In genomic region chr2:217788669-217789002, GRCh38 we compare ENCODE assay signal across 16 cellular contexts.
DNase-seq lines count a peak whose midpoint lies in the region; ATAC-seq and TF ChIP-seq lines count a peak whose summit lies in the region.
"Had no signal": no experiment of that assay in that cellular context is flagged by ENCODE, and none has a peak within 500 bp of the region (broad histone marks: within the 10 kb centered on the region; RNA-seq: fewer than 3 reads in every experiment).

No MANE protein-coding gene starts in this region.

- TF ChIP-seq CTCF in ascending aorta (IDR thresholded peaks at IDR 0.05) (no peak), spleen (IDR thresholded peaks at IDR 0.05 in 8 of 11, conservative IDR thresholded peaks at IDR 0.05 in 3 of 11) (no peak)

- no peaks in the 10 kb centered on the region for H3K27me3 Mint-ChIP-seq in T-helper 1 cell treated with Interleukin-12 subunit alpha and Interleukin-12 subunit beta and Interleukin-4 antibody, amounts not matched to agents 30 μg/mL and 1 μg/mL, for 36 hours (ENCODE audit: low read depth)
- H3K27me3 Mint-ChIP-seq in naive thymus-derived CD4-positive, alpha-beta T cell: peaks cover 0 to 4% (median 0%) of the 10 kb centered on the region in 5 donors
- H3K27me3 Mint-ChIP-seq: activated CD4-positive, alpha-beta memory T cell treated with anti-CD3 and anti-CD28 coated beads for 36 hours had no signal

- CTCF ChIA-PET in naive thymus-derived CD4-positive, alpha-beta T cell (lab: Charles Lee): interaction anchor here (0.6 to 2.9 kb wide), 10 partner anchors 11 to 565 kb away, joined by 3 to 17 read pairs (median 4); no protein-coding TSS in a partner anchor

- no peak for DNase-seq in T-helper 1 cell
- no peak for DNase-seq in ascending aorta (ENCODE audit: low spot score in 2 of 2)
- DNase-seq in naive thymus-derived CD4-positive, alpha-beta T cell: no peak
- DNase-seq in spleen: no peak
- DNase-seq: NCI-H446 treated with DMSO at 0.1 percent for 48 hours had no signal

- no peak overlapping the region for H3K27ac ChIP-seq in BLaER1 treated with 17β-estradiol and CSF1 and Interleukin-3, amounts not matched to agents 10 nM and 100 nM
- H3K27ac ChIP-seq in ascending aorta: peak overlapping the region; percentile 62 to 66
- no peak overlapping the region for H3K27ac ChIP-seq in naive thymus-derived CD4-positive, alpha-beta T cell (ENCODE audit: low read depth, low read length)
- peak overlapping the region in 2 of 8 donors; percentile 56 to 70 for H3K27ac ChIP-seq in spleen
- H3K27ac ChIP-seq: 22Rv1, parathyroid adenoma, PC-9, WERI-Rb-1 had no signal

- no peaks in the 10 kb centered on the region for H3K36me3 ChIP-seq in BLaER1 treated with 17β-estradiol and CSF1 and Interleukin-3, amounts not matched to agents 10 nM and 100 nM
- H3K36me3 ChIP-seq in ascending aorta: peaks cover 42 to 69% of the 10 kb centered on the region in 2 donors
- H3K36me3 ChIP-seq in naive thymus-derived CD4-positive, alpha-beta T cell (ENCODE audit: control insufficient read depth in 2 of 3, insufficient read depth in 3 of 3, low read length in 3 of 3): no peaks in the 10 kb centered on the region
- peaks cover 0 to 32% (median 5%) of the 10 kb centered on the region in 6 donors for H3K36me3 ChIP-seq in spleen
- H3K36me3 ChIP-seq: WERI-Rb-1 had no signal

- H3K4me3 Mint-ChIP-seq in T-helper 1 cell treated with Interleukin-12 subunit alpha and Interleukin-12 subunit beta and Interleukin-4 antibody, amounts not matched to agents 30 μg/mL and 1 μg/mL, for 36 hours: peak overlapping the region; percentile 52
- H3K4me3 Mint-ChIP-seq in naive thymus-derived CD4-positive, alpha-beta T cell: peak overlapping the region in 7 of 10 donors; percentile 10 to 88 (median 77)
- H3K4me3 Mint-ChIP-seq: nephron progenitor cell had no signal

- H3K4me1 ChIP-seq in BLaER1 treated with 17β-estradiol and CSF1 and Interleukin-3, amounts not matched to agents 10 nM and 100 nM: peaks cover 24 to 39% (median 28%) of the 10 kb centered on the region in 10 experiments
- peaks cover 0 to 7% of the 10 kb centered on the region in 2 donors for H3K4me1 ChIP-seq in ascending aorta
- peaks cover 5% of the 10 kb centered on the region in 2 donors for H3K4me1 ChIP-seq in naive thymus-derived CD4-positive, alpha-beta T cell (ENCODE audit: control insufficient read depth in 2 of 2, insufficient read depth in 2 of 2, low read length in 2 of 2)
- H3K4me1 ChIP-seq in spleen: peaks cover 8 to 58% (median 29%) of the 10 kb centered on the region in 6 donors

- no peaks in the 10 kb centered on the region; a peak in 2 of 22 replicates for H4K20me1 ChIP-seq in BLaER1 treated with 17β-estradiol and CSF1 and Interleukin-3, amounts not matched to agents 10 nM and 100 nM

- H3K27me3 ChIP-seq in BLaER1 treated with 17β-estradiol and CSF1 and Interleukin-3, amounts not matched to agents 10 nM and 100 nM: no peaks in the 10 kb centered on the region
- H3K27me3 ChIP-seq in ascending aorta (no peaks in the 10 kb centered on the region), spleen (replicated peaks in 1 of 7) (no peaks in the 10 kb centered on the region)
- H3K27me3 ChIP-seq in naive thymus-derived CD4-positive, alpha-beta T cell (ENCODE audit: control insufficient read depth in 2 of 2, insufficient read depth in 2 of 2, low read length in 2 of 2): no peaks in the 10 kb centered on the region

- peak overlapping the region in 4 of 11 experiments; percentile 1 to 69 (median 66); a peak in 3 of 22 replicates for H3K9ac ChIP-seq in BLaER1 treated with 17β-estradiol and CSF1 and Interleukin-3, amounts not matched to agents 10 nM and 100 nM
- H3K9ac ChIP-seq: parathyroid adenoma had no signal

- POLR2A ChIA-PET in naive thymus-derived CD4-positive, alpha-beta T cell (lab: Charles Lee): interaction anchor here (0.6 kb wide), 1 partner anchor 945 kb away, joined by 3 read pairs; no protein-coding TSS in a partner anchor

- 88 to 94% (median 92%) methylated on average over 6 to 7 of the region's 7 CpGs for WGBS in spleen, 5 donors

- H3K27ac Mint-ChIP-seq in T-helper 1 cell treated with Interleukin-12 subunit alpha and Interleukin-12 subunit beta and Interleukin-4 antibody, amounts not matched to agents 30 μg/mL and 1 μg/mL, for 36 hours: no peak overlapping the region
- H3K27ac Mint-ChIP-seq in naive thymus-derived CD4-positive, alpha-beta T cell: peak overlapping the region in 1 of 9 donors; percentile 32
- H3K27ac Mint-ChIP-seq: activated CD4-positive, alpha-beta memory T cell treated with anti-CD3 and anti-CD28 coated beads for 36 hours; GM23338; nephron progenitor cell had no signal

- intact Hi-C loops in ascending aorta (cut with DNase I) (loop anchor here (2.0 to 5.0 kb wide), 2 partner anchors 154 to 246 kb away; no protein-coding TSS in a partner anchor), spleen (cut with DNase I; ENCODE audit: low total_unique reads) (loop anchor here (5.0 to 10.0 kb wide), 4 partner anchors 99 to 286 kb away; no protein-coding TSS in a partner anchor)
- intact Hi-C loops in naive thymus-derived CD4-positive, alpha-beta T cell (cut with micrococcal nuclease): loop anchor here (1.0 to 5.0 kb wide), 6 partner anchors 98 to 280 kb away; no protein-coding TSS in a partner anchor

- H3K36me3 Mint-ChIP-seq in T-helper 1 cell treated with Interleukin-12 subunit alpha and Interleukin-12 subunit beta and Interleukin-4 antibody, amounts not matched to agents 30 μg/mL and 1 μg/mL, for 36 hours (ENCODE audit: low read depth): no peaks in the 10 kb centered on the region
- H3K36me3 Mint-ChIP-seq in naive thymus-derived CD4-positive, alpha-beta T cell: no peaks in the 10 kb centered on the region
- H3K36me3 Mint-ChIP-seq: activated CD4-positive, alpha-beta memory T cell treated with anti-CD3 and anti-CD28 coated beads for 36 hours had no signal

- TF ChIP-seq POLR2A in spleen (IDR thresholded peaks at IDR 0.05): no peak

- H3K9me3 ChIP-seq in BLaER1 treated with 17β-estradiol and CSF1 and Interleukin-3, amounts not matched to agents 10 nM and 100 nM (replicated peaks in 1 of 11): peaks cover 0 to 8% (median 0%) of the 10 kb centered on the region in 11 experiments; a peak in 5 of 22 replicates
- H3K9me3 ChIP-seq in ascending aorta: no peaks in the 10 kb centered on the region
- H3K9me3 ChIP-seq in naive thymus-derived CD4-positive, alpha-beta T cell (ENCODE audit: control insufficient read depth in 2 of 3, low read length in 3 of 3): no peaks in the 10 kb centered on the region
- peaks cover 0 to 6% (median 5%) of the 10 kb centered on the region in 8 donors for H3K9me3 ChIP-seq in spleen

- ATAC-seq in naive thymus-derived CD4-positive, alpha-beta T cell: no peak
- ATAC-seq in HG02981 (IDR thresholded peaks at IDR 0.05; ENCODE audit: unreplicated experiment) (no peak), HG03520 (IDR thresholded peaks at IDR 0.05; ENCODE audit: unreplicated experiment) (no peak)

- H3K4me2 ChIP-seq in BLaER1 treated with 17β-estradiol and CSF1 and Interleukin-3, amounts not matched to agents 10 nM and 100 nM: peak overlapping the region in 10 of 11 experiments; percentile 87 to 99 (median 91); a peak in 12 of 22 replicates
- H3K4me2 ChIP-seq: PC-9 had no signal

- peaks cover 21% of the 10 kb centered on the region for H3K4me1 Mint-ChIP-seq in T-helper 1 cell treated with Interleukin-12 subunit alpha and Interleukin-12 subunit beta and Interleukin-4 antibody, amounts not matched to agents 30 μg/mL and 1 μg/mL, for 36 hours (ENCODE audit: low read depth)
- H3K4me1 Mint-ChIP-seq in naive thymus-derived CD4-positive, alpha-beta T cell: peaks cover 8 to 33% (median 22%) of the 10 kb centered on the region in 7 donors

- H3K4me3 ChIP-seq in BLaER1 treated with 17β-estradiol and CSF1 and Interleukin-3, amounts not matched to agents 10 nM and 100 nM: no peak overlapping the region
- H3K4me3 ChIP-seq in ascending aorta (no peak overlapping the region), spleen (no peak overlapping the region)
- no peak overlapping the region for H3K4me3 ChIP-seq in naive thymus-derived CD4-positive, alpha-beta T cell (ENCODE audit: low read length)
- H3K4me3 ChIP-seq: PC-9 had no signal

- H3K9me3 Mint-ChIP-seq in T-helper 1 cell treated with Interleukin-12 subunit alpha and Interleukin-12 subunit beta and Interleukin-4 antibody, amounts not matched to agents 30 μg/mL and 1 μg/mL, for 36 hours: no peaks in the 10 kb centered on the region
- H3K9me3 Mint-ChIP-seq in naive thymus-derived CD4-positive, alpha-beta T cell: peaks cover 0 to 9% (median 2%) of the 10 kb centered on the region in 11 donors

Comparison
In these comparisons a context has a peak if more than half of its experiments do, and no peak if none do; other contexts are left out.
1. H3K27ac ChIP-seq: peak in ascending aorta (2 of 2); none in BLaER1 treated with 17β-estradiol and CSF1 and Interleukin-3, amounts not matched to agents 10 nM and 100 nM (0 of 11) and naive thymus-derived CD4-positive, alpha-beta T cell (single experiment).